In the genomic region with DNA sequence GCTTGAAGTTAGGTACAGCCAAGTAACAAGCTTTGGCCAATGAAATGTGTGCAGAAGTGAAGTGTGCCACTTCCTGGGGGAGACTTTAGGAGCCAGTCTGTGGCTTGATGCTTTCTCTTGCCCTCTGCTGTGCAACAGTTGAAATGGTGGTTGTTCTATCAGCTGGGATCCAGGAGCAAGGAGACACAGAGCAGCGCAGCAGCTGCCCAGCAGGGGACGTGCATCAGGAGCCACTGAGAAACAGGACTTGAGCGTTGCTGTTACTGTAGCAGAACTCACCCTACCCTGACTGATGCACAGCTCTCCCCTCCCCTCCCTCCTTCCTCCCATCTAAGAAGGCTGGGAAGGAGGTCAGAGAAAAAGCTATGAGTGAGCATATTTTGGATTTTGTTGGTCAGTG, we compare ENCODE assay signal across 1 cellular context.
TF ChIP-seq lines count a peak whose summit lies in the region.

No MANE protein-coding gene starts in this region.

TF ChIP-seq in IMR-90, 13 proteins besides CTCF, POLR2A, EP300 and RAD21 (continued from another document):
- TF ChIP-seq NFE2L2 (IDR thresholded peaks at IDR 0.05; ENCODE audit: low read depth, low read length) (no peak), FOS (IDR thresholded peaks at IDR 0.05; ENCODE audit: low read depth, low read length) (no peak), SMC3 (IDR thresholded peaks at IDR 0.05; ENCODE audit: low read depth, low read length) (no peak), BHLHE40 (IDR thresholded peaks at IDR 0.05; ENCODE audit: low read depth, low read length) (no peak), RFX5 (IDR thresholded peaks at IDR 0.05; ENCODE audit: low read depth, low read length) (no peak), MXI1 (IDR thresholded peaks at IDR 0.05; ENCODE audit: borderline replicate concordance, low read depth, low read length) (no peak), CHD1 (IDR thresholded peaks at IDR 0.05; ENCODE audit: low read depth, low read length) (no peak), CEBPB (IDR thresholded peaks at IDR 0.05; ENCODE audit: low read depth, low read length) (no peak), MAFK (IDR thresholded peaks at IDR 0.05; ENCODE audit: low read depth, low read length) (no peak), RCOR1 (IDR thresholded peaks at IDR 0.05; ENCODE audit: insufficient replicate concordance, low read length) (no peak)
- TF ChIP-seq, protein P1, sequence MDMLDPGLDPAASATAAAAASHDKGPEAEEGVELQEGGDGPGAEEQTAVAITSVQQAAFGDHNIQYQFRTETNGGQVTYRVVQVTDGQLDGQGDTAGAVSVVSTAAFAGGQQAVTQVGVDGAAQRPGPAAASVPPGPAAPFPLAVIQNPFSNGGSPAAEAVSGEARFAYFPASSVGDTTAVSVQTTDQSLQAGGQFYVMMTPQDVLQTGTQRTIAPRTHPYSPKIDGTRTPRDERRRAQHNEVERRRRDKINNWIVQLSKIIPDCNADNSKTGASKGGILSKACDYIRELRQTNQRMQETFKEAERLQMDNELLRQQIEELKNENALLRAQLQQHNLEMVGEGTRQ (IDR thresholded peaks at IDR 0.05; ENCODE audit: low read depth, low read length) = no peak
- TF ChIP-seq, protein P2, sequence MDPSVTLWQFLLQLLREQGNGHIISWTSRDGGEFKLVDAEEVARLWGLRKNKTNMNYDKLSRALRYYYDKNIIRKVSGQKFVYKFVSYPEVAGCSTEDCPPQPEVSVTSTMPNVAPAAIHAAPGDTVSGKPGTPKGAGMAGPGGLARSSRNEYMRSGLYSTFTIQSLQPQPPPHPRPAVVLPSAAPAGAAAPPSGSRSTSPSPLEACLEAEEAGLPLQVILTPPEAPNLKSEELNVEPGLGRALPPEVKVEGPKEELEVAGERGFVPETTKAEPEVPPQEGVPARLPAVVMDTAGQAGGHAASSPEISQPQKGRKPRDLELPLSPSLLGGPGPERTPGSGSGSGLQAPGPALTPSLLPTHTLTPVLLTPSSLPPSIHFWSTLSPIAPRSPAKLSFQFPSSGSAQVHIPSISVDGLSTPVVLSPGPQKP (IDR thresholded peaks at IDR 0.05; ENCODE audit: borderline replicate concordance, low read depth, low read length) = no peak
